In the genomic region with DNA sequence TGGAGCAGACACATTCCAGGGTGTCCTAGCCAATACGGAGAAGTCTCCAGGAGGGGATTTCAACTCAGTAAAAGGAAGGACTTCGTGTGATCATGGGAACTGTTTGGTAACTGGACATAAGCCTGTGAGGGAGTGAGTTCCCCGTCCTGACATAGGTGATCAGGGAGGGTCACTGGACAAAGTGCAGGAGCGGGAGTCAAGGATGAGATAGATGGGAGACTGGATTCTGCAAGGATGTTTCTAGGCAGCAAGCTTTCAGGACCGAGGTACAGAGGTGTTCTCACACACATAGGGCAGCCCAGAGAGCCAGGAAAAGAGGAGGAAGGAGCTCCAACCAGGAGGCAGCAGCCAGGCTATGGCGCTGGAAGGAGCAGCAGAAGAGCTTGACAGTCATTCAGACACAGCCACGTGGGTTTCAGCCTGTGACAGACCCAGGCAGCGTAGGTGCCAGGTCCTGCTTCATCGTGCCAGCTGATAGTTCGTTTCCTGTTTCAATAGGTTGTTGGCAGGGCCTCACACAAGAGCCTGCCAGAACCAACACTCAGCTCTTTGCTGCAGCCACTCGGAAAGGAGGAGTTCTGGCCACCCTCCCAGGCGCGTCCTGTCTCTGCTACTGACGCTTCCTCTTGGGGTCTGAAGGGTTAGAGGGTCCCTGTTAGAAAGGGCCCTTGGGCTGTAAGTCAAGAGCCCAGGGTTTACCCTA, we compare ENCODE assay signal across 8 cellular contexts.
DNase-seq lines count a peak whose midpoint lies in the region; ATAC-seq, FAIRE-seq and TF ChIP-seq lines count a peak whose summit lies in the region.

No MANE protein-coding gene starts in this region.

- WGBS in liver: 11% methylated on average over 14 of the region's 14 CpGs
- 45% methylated on average over 9 of the region's 14 CpGs for WGBS in HepG2 (ENCODE audit: low lambda C conversion rate)
- WGBS in upper lobe of left lung, 2 donors: 17 to 21% methylated on average over 10 to 14 of the region's 14 CpGs

- ATAC-seq in HepG2: no peak
- ATAC-seq in left lobe of liver: peak; percentile 61
- peak; percentile 55 to 82 for ATAC-seq in upper lobe of left lung (ENCODE audit: low FRiP score in 2 of 2)
- no peak for ATAC-seq in HG03108 (IDR thresholded peaks at IDR 0.05; ENCODE audit: unreplicated experiment)
- ATAC-seq in HG03571 (IDR thresholded peaks at IDR 0.05; ENCODE audit: unreplicated experiment): no peak
- ATAC-seq in GM21447 (IDR thresholded peaks at IDR 0.05; ENCODE audit: unreplicated experiment): no peak

- no peaks in the 10 kb centered on the region for H3K79me2 ChIP-seq in HepG2 (ENCODE audit: insufficient read depth, low read length)

- peak overlapping the region; percentile 28 to 72 (median 56) for H3K27ac Mint-ChIP-seq in brain

- peaks cover 0 to 3% (median 0%) of the 10 kb centered on the region in 5 experiments for H3K9me3 Mint-ChIP-seq in brain

- no peak for DNase-seq in HepG2 (ENCODE audit: low spot score)
- peak; percentile 97 for DNase-seq in left lobe of liver (ENCODE audit: low spot score)
- peak in 1 of 2 donors; percentile 91 for DNase-seq in upper lobe of left lung

- in situ Hi-C loops in HepG2 (cut with HindIII; ENCODE audit: extremely low pct_ligation_motif_present, low pct_unique_long_range_greater_than_20kb): no loop called here

- intact Hi-C loops in HepG2 (cut with micrococcal nuclease; ENCODE audit: unreplicated experiment): no loop called here

- H3K4me3 ChIP-seq in liver (ENCODE audit: low read depth in 1 of 3, low read length in 3 of 3) (no peak overlapping the region), HepG2 (replicated peaks in 1 of 3; ENCODE audit: insufficient read depth in 1 of 3, low read depth in 2 of 3, low read length in 3 of 3) (no peak overlapping the region), upper lobe of left lung (no peak overlapping the region)

- H3K9me3 ChIP-seq in liver (ENCODE audit: control insufficient read depth in 4 of 4, low read length in 3 of 4): no peaks in the 10 kb centered on the region
- H3K9me3 ChIP-seq in HepG2 (ENCODE audit: low read length): no peaks in the 10 kb centered on the region
- H3K9me3 ChIP-seq in upper lobe of left lung: no peaks in the 10 kb centered on the region

- H3K4me1 ChIP-seq in liver (ENCODE audit: control insufficient read depth in 4 of 4, insufficient read depth in 4 of 4, low read length in 3 of 4) (peaks cover 33 to 67% (median 54%) of the 10 kb centered on the region in 4 donors), HepG2 (ENCODE audit: insufficient read depth, low read length) (0 out of 2 replicates have a peak, but pooled peaks cover 5% of the 10 kb centered on the region), upper lobe of left lung (peaks cover 40 to 48% (median 42%) of the 10 kb centered on the region in 4 donors)

- no TSS peak for BruUV-seq in HepG2 (replicated peaks; lab: Mats Ljungman, UMichigan)

- no peak overlapping the region for H2AFZ ChIP-seq in HepG2 (ENCODE audit: low read length)

- no peaks in the 10 kb centered on the region for H3K27me3 ChIP-seq in liver (ENCODE audit: control insufficient read depth in 4 of 4, insufficient read depth in 4 of 4, low read length in 3 of 4)
- peaks cover 0 to 29% of the 10 kb centered on the region in 2 experiments; a peak in 2 of 5 replicates for H3K27me3 ChIP-seq in HepG2 (ENCODE audit: control insufficient read depth in 1 of 2, insufficient read depth in 2 of 2, low read length in 2 of 2)
- H3K27me3 ChIP-seq in upper lobe of left lung: no peaks in the 10 kb centered on the region

- H3K27ac ChIP-seq in liver (ENCODE audit: low read depth in 1 of 2, low read length in 2 of 2) (peak overlapping the region; percentile 83 to 88), HepG2 (ENCODE audit: extremely low read length, insufficient read depth, low read length) (no peak overlapping the region), upper lobe of left lung (peak overlapping the region in 1 of 4 donors; percentile 25)

- H3K4me1 Mint-ChIP-seq in brain: peaks cover 66% of the 10 kb centered on the region

- TF ChIP-seq POLR2A in HepG2 (IDR thresholded peaks at IDR 0.05; ENCODE audit: insufficient read depth in 1 of 2, low read depth in 2 of 2, low read length in 2 of 2): no peak
- TF ChIP-seq POLR2A in upper lobe of left lung (IDR thresholded peaks at IDR 0.05): no peak

- no peak for TF ChIP-seq CTCF in liver (IDR thresholded peaks at IDR 0.05; ENCODE audit: low read depth, low read length, missing input control)
- no peak for TF ChIP-seq CTCF in HepG2 (CRISPR knock-in tag; IDR thresholded peaks at IDR 0.05)
- TF ChIP-seq CTCF in brain (conservative IDR thresholded peaks at IDR 0.05): no peak
- TF ChIP-seq CTCF in upper lobe of left lung (IDR thresholded peaks at IDR 0.05): no peak

- no peaks in the 10 kb centered on the region for H3K27me3 Mint-ChIP-seq in brain

- no peaks in the 10 kb centered on the region for H4K20me1 ChIP-seq in HepG2 (ENCODE audit: insufficient read depth, low read length)

- TF ChIP-seq EP300 in HepG2 (IDR thresholded peaks at IDR 0.05; ENCODE audit: low read depth in 2 of 2, low read length in 2 of 2) (no peak), HepG2 (CRISPR knock-in tag; IDR thresholded peaks at IDR 0.05; ENCODE audit: borderline replicate concordance) (no peak), upper lobe of left lung (IDR thresholded peaks at IDR 0.05) (peak in 1 of 4 donors; percentile 70)

- H3K36me3 Mint-ChIP-seq in brain: peaks cover 34% of the 10 kb centered on the region

- H3K4me2 ChIP-seq in HepG2 (ENCODE audit: low read depth, low read length): no peak overlapping the region

- no peak for FAIRE-seq in HepG2 (lab: Jason Lieb, UNC)

- peak; percentile 55 to 60 for TF ChIP-seq RAD21 in liver (IDR thresholded peaks at IDR 0.05)
- no peak for TF ChIP-seq RAD21 in HepG2 (CRISPR knock-in tag; IDR thresholded peaks at IDR 0.05)

- no peaks in the 10 kb centered on the region for H3K36me3 ChIP-seq in liver (ENCODE audit: control insufficient read depth in 4 of 4, insufficient read depth in 3 of 4, low read depth in 1 of 4, low read length in 3 of 4)
- no peaks in the 10 kb centered on the region for H3K36me3 ChIP-seq in HepG2 (replicated peaks in 1 of 2; ENCODE audit: control insufficient read depth in 1 of 2, insufficient read depth in 2 of 2, low read length in 2 of 2)
- H3K36me3 ChIP-seq in upper lobe of left lung: peaks cover 0 to 2% (median under 1%) of the 10 kb centered on the region in 4 donors

- POLR2A ChIA-PET in HepG2 (lab: Yijun Ruan, JAX): no interaction called here

- peak overlapping the region in 2 of 5 experiments; percentile 58 to 69 for H3K4me3 Mint-ChIP-seq in brain

- CTCF ChIA-PET in HepG2 (lab: Yijun Ruan, JAX; ENCODE audit: low intra/inter-chr PET ratio, low total read pairs): no interaction called here

- H3K9ac ChIP-seq in liver (ENCODE audit: low read depth in 1 of 2, low read length in 2 of 2) (peak overlapping the region; percentile 32 to 63), HepG2 (ENCODE audit: insufficient read depth, low read depth, low read length) (no peak overlapping the region)

TF ChIP-seq in liver, 16 proteins besides CTCF, POLR2A, EP300 and RAD21 (continues in another document):
- TF ChIP-seq HNF4A (conservative IDR thresholded peaks at IDR 0.05): peak; percentile 72 to 73
- no peak for TF ChIP-seq HNF4G (IDR thresholded peaks at IDR 0.05)
- TF ChIP-seq GABPA (IDR thresholded peaks at IDR 0.05 in 1 of 2, conservative IDR thresholded peaks at IDR 0.05 in 1 of 2): peak in 1 of 2 donors; percentile 68
- peak; percentile 66 to 87 for TF ChIP-seq RXRA (IDR thresholded peaks at IDR 0.05)

TF ChIP-seq in HepG2, 621 proteins besides CTCF, POLR2A, EP300 and RAD21 (continues in another document):
- TF ChIP-seq, protein P1, sequence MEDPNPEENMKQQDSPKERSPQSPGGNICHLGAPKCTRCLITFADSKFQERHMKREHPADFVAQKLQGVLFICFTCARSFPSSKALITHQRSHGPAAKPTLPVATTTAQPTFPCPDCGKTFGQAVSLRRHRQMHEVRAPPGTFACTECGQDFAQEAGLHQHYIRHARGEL (CRISPR knock-in tag; IDR thresholded peaks at IDR 0.05): no peak
- TF ChIP-seq, protein P2, sequence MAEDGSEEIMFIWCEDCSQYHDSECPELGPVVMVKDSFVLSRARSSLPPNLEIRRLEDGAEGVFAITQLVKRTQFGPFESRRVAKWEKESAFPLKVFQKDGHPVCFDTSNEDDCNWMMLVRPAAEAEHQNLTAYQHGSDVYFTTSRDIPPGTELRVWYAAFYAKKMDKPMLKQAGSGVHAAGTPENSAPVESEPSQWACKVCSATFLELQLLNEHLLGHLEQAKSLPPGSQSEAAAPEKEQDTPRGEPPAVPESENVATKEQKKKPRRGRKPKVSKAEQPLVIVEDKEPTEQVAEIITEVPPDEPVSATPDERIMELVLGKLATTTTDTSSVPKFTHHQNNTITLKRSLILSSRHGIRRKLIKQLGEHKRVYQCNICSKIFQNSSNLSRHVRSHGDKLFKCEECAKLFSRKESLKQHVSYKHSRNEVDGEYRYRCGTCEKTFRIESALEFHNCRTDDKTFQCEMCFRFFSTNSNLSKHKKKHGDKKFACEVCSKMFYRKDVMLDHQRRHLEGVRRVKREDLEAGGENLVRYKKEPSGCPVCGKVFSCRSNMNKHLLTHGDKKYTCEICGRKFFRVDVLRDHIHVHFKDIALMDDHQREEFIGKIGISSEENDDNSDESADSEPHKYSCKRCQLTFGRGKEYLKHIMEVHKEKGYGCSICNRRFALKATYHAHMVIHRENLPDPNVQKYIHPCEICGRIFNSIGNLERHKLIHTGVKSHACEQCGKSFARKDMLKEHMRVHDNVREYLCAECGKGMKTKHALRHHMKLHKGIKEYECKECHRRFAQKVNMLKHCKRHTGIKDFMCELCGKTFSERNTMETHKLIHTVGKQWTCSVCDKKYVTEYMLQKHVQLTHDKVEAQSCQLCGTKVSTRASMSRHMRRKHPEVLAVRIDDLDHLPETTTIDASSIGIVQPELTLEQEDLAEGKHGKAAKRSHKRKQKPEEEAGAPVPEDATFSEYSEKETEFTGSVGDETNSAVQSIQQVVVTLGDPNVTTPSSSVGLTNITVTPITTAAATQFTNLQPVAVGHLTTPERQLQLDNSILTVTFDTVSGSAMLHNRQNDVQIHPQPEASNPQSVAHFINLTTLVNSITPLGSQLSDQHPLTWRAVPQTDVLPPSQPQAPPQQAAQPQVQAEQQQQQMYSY (CRISPR knock-in tag; IDR thresholded peaks at IDR 0.05): no peak
- TF ChIP-seq SPEN (CRISPR knock-in tag; IDR thresholded peaks at IDR 0.05; ENCODE audit: low read depth) (no peak), ZNF577 (CRISPR knock-in tag; IDR thresholded peaks at IDR 0.05; ENCODE audit: borderline replicate concordance, low read depth) (no peak)

Comparison
In these comparisons a context has a peak if more than half of its experiments do, and no peak if none do; other contexts are left out.
1. ATAC-seq: peak in left lobe of liver (single experiment) and upper lobe of left lung (2 of 2); none in HepG2 (single experiment), HG03108 (single experiment), HG03571 (single experiment) and GM21447 (single experiment).